16 cellular contexts compared by ENCODE assay signal in genomic region chr3:123412076-123412475, GRCh38. TPM values are rescaled to one million over a fixed set of nuclear protein-coding genes. Genes with fewer than 3 reads are reported as not detected.
DNase-seq lines count a peak whose midpoint lies in the region; ATAC-seq and TF ChIP-seq lines count a peak whose summit lies in the region.
"Had no signal": no experiment of that assay in that cellular context is flagged by ENCODE, and none has a peak within 500 bp of the region (broad histone marks: within the 10 kb centered on the region; RNA-seq: fewer than 3 reads in every experiment).

No MANE protein-coding gene starts in this region.

- H3K4me1 ChIP-seq in BLaER1 (peaks cover 85% of the 10 kb centered on the region), prostate gland (replicated peaks) (peaks cover 2% of the 10 kb centered on the region)

- 50% methylated on average over 9 of the region's 9 CpGs for WGBS in prostate gland

- no peaks in the 10 kb centered on the region for H4K20me1 ChIP-seq in BLaER1

- H3K27ac Mint-ChIP-seq in brain, result peak overlapping the region in 3 of 5 experiments; percentile 18 to 93 (median 78)
- H3K27ac Mint-ChIP-seq in stimulated activated effector memory CD8-positive, alpha-beta T cell treated with anti-CD3 and anti-CD28 coated beads, Interleukin-12 subunit alpha, Interleukin-12 subunit beta, amount 100 ng/mL, for 72 hours, result no peak overlapping the region
- H3K27ac Mint-ChIP-seq: activated T-helper 2 cell treated with anti-CD3 and anti-CD28 coated beads, Interferon-gamma antibody, Interleukin-2, Interleukin-4, amounts not matched to agents 10 μg/mL and 5 μg/mL and 100 μg/mL, durations not matched to agents 14 hours and 24 hours and 36 hours; stimulated activated naive CD8-positive, alpha-beta T cell treated with anti-CD3 and anti-CD28 coated beads, Interleukin-15, amount 100 ng/mL, for 72 hours had no signal

- peaks cover 56% of the 10 kb centered on the region for H3K4me1 Mint-ChIP-seq in brain
- no peaks in the 10 kb centered on the region for H3K4me1 Mint-ChIP-seq in stimulated activated effector memory CD8-positive, alpha-beta T cell treated with anti-CD3 and anti-CD28 coated beads, Interleukin-12 subunit alpha, Interleukin-12 subunit beta, amount 100 ng/mL, for 72 hours
- H3K4me1 Mint-ChIP-seq: stimulated activated naive CD8-positive, alpha-beta T cell treated with anti-CD3 and anti-CD28 coated beads, Interleukin-15, amount 100 ng/mL, for 72 hours had no signal

- H3K4me2 ChIP-seq in BLaER1, result peak overlapping the region; percentile 89

- H3K9ac ChIP-seq in BLaER1, result peak overlapping the region; percentile 67; the same call in 1 of the 2 replicates

- H3K27ac ChIP-seq in BLaER1, result peak overlapping the region; percentile 85
- H3K27ac ChIP-seq in prostate gland, result peak overlapping the region; percentile 74 to 77

- no peaks in the 10 kb centered on the region for H3K27me3 ChIP-seq in BLaER1
- H3K27me3 ChIP-seq in prostate gland (replicated peaks; ENCODE audit: insufficient read depth), result no peaks in the 10 kb centered on the region

- H3K4me3 ChIP-seq in BLaER1 (no peak overlapping the region), prostate gland (no peak overlapping the region)

- peak overlapping the region in 1 of 5 experiments; percentile 8 for H3K4me3 Mint-ChIP-seq in brain
- no peak overlapping the region for H3K4me3 Mint-ChIP-seq in stimulated activated effector memory CD8-positive, alpha-beta T cell treated with anti-CD3 and anti-CD28 coated beads, Interleukin-12 subunit alpha, Interleukin-12 subunit beta, amount 100 ng/mL, for 72 hours
- H3K4me3 Mint-ChIP-seq: stimulated activated naive CD8-positive, alpha-beta T cell treated with anti-CD3 and anti-CD28 coated beads, Interleukin-15, amount 100 ng/mL, for 72 hours had no signal

- peaks cover 4% of the 10 kb centered on the region for H3K27me3 Mint-ChIP-seq in brain
- H3K27me3 Mint-ChIP-seq: stimulated activated naive CD8-positive, alpha-beta T cell treated with anti-CD3 and anti-CD28 coated beads, Interleukin-15, amount 100 ng/mL, for 72 hours had no signal

- no peaks in the 10 kb centered on the region for H3K36me3 Mint-ChIP-seq in brain
- H3K36me3 Mint-ChIP-seq in stimulated activated effector memory CD8-positive, alpha-beta T cell treated with anti-CD3 and anti-CD28 coated beads, Interleukin-12 subunit alpha, Interleukin-12 subunit beta, amount 100 ng/mL, for 72 hours, result no peaks in the 10 kb centered on the region

- peaks cover 0 to under 1% (median 0%) of the 10 kb centered on the region in 5 experiments for H3K9me3 Mint-ChIP-seq in brain
- H3K9me3 Mint-ChIP-seq in stimulated activated effector memory CD8-positive, alpha-beta T cell treated with anti-CD3 and anti-CD28 coated beads, Interleukin-12 subunit alpha, Interleukin-12 subunit beta, amount 100 ng/mL, for 72 hours, result no peaks in the 10 kb centered on the region
- H3K9me3 Mint-ChIP-seq: activated T-helper 2 cell treated with anti-CD3 and anti-CD28 coated beads, Interferon-gamma antibody, Interleukin-2, Interleukin-4, amounts not matched to agents 10 μg/mL and 5 μg/mL and 100 μg/mL, durations not matched to agents 14 hours and 24 hours and 36 hours; stimulated activated naive CD8-positive, alpha-beta T cell treated with anti-CD3 and anti-CD28 coated beads, Interleukin-15, amount 100 ng/mL, for 72 hours had no signal

- peak in 1 of 2 experiments; percentile 5 for TF ChIP-seq CTCF in brain (conservative IDR thresholded peaks at IDR 0.05)
- TF ChIP-seq CTCF in prostate gland (IDR thresholded peaks at IDR 0.05), result no peak
- no peak for TF ChIP-seq CTCF in GM20000 (IDR thresholded peaks at IDR 0.05; ENCODE audit: extremely low read depth, missing control alignments)

- H3K9me3 ChIP-seq in BLaER1 (no peaks in the 10 kb centered on the region), prostate gland (no peaks in the 10 kb centered on the region)

- H3K36me3 ChIP-seq in BLaER1 (no peaks in the 10 kb centered on the region), prostate gland (no peaks in the 10 kb centered on the region)

- intact Hi-C loops in prostate gland (cut with DNase I), result loop anchor here (5.0 kb wide), 1 partner anchor 35 kb away; the partner anchor contains the start of gene ADCY5

- ATAC-seq in stimulated activated effector memory CD8-positive, alpha-beta T cell treated with anti-CD3 and anti-CD28 coated beads, Interleukin-12 subunit alpha, Interleukin-12 subunit beta, amount 100 ng/mL, for 72 hours, result no peak

- peak; percentile 63 for DNase-seq in iPS-NIHi11 (ENCODE audit: low spot score)
- no peak for DNase-seq in prostate gland (ENCODE audit: low spot score)
- DNase-seq in HCEC 1CT, result no peak
- no peak for DNase-seq in erythroblast (lab: John Stamatoyannopoulos, UW)
- DNase-seq in GM20000 (ENCODE audit: low spot score), result no peak
- no peak for DNase-seq in stimulated activated effector memory CD8-positive, alpha-beta T cell treated with anti-CD3 and anti-CD28 coated beads, Interleukin-12 subunit alpha, Interleukin-12 subunit beta, amount 100 ng/mL, for 72 hours (ENCODE audit: low spot score in 2 of 2)
- DNase-seq: activated CD4-positive, alpha-beta T cell treated with anti-CD3 and anti-CD28 coated beads, Interleukin-2, amount 50 U/mL, for 48 hours; NCI-H2081 treated with DMSO at 0.1 percent for 48 hours; SHP77 treated with DMSO at 0.1 percent for 48 hours; stimulated activated naive CD8-positive, alpha-beta T cell treated with anti-CD3 and anti-CD28 coated beads, Interleukin-15, amount 100 ng/mL, for 72 hours; T1000 had no signal

- TF ChIP-seq POLR2A in prostate gland (IDR thresholded peaks at IDR 0.05), result no peak
- TF ChIP-seq POLR2A in erythroblast (IDR thresholded peaks at IDR 0.05; ENCODE audit: low read length), result no peak

RNA-seq across cellular contexts. Expression of gene ADCY5, which starts 36.8 kb away (rescaled TPM):
- 14.5 TPM for polyA plus RNA-seq in brain (ENCODE audit: insufficient read depth, low read depth, low replicate concordance)
- total RNA-seq in prostate gland, result 10 to 100 TPM; 12.9 to 69.6 TPM
- total RNA-seq: activated T-helper 2 cell treated with anti-CD3 and anti-CD28 coated beads, Interferon-gamma antibody, Interleukin-2, Interleukin-4, amounts not matched to agents 10 μg/mL and 5 μg/mL and 100 μg/mL, durations not matched to agents 14 hours and 24 hours and 36 hours; endothelial cell of umbilical vein; MCF 10A had no signal
